In genomic region chr7:99551329-99551728, GRCh38 we compare ENCODE assay signal across 1 cellular context.
TF ChIP-seq lines count a peak whose summit lies in the region.

No MANE protein-coding gene starts in this region.

TF ChIP-seq in HepG2, 621 proteins besides CTCF, POLR2A, EP300 and RAD21:
- TF ChIP-seq NR2F6 (IDR thresholded peaks at IDR 0.05) (no peak), NR2F6 (CRISPR knock-in tag; IDR thresholded peaks at IDR 0.05) (no peak), ZNF883 (CRISPR knock-in tag; IDR thresholded peaks at IDR 0.05; ENCODE audit: not compliant biosample characterization) (no peak), ZNF224 (CRISPR knock-in tag; IDR thresholded peaks at IDR 0.05) (no peak), ZNF414 (CRISPR knock-in tag; IDR thresholded peaks at IDR 0.05) (0 out of 2 replicates have a peak, but pooled peaks have one; percentile 5)
